Comparison of ENCODE assay signal across 1 cellular context in genomic region chr1:110106013-110106941, GRCh38.
TF ChIP-seq lines count a peak whose summit lies in the region.

No MANE protein-coding gene starts in this region.

TF ChIP-seq in H1, 55 proteins besides CTCF, POLR2A, EP300 and RAD21:
- TF ChIP-seq YY1 (IDR thresholded peaks at IDR 0.05; ENCODE audit: low read depth, low read length): no peak
- no peak for TF ChIP-seq CBX8 (IDR thresholded peaks at IDR 0.05; ENCODE audit: borderline replicate concordance, low read depth, low read length)
- TF ChIP-seq MAX (IDR thresholded peaks at IDR 0.05): peak; percentile 84
- peak; percentile 65; the same call in 1 of the 2 replicates for TF ChIP-seq E2F6 (IDR thresholded peaks at IDR 0.05)
- no peak for TF ChIP-seq RBBP5 (IDR thresholded peaks at IDR 0.05; ENCODE audit: borderline replicate concordance, low read depth, low read length)
- no peak for TF ChIP-seq FOSL1 (IDR thresholded peaks at IDR 0.05; ENCODE audit: insufficient read depth, low read depth, low read length)
- TF ChIP-seq SIRT6 (IDR thresholded peaks at IDR 0.05; ENCODE audit: low read length): no peak
- no peak for TF ChIP-seq KDM1A (IDR thresholded peaks at IDR 0.05; ENCODE audit: borderline replicate concordance, low read length)
- no peak for TF ChIP-seq TCF12 (IDR thresholded peaks at IDR 0.05; ENCODE audit: low read depth, low read length)
- TF ChIP-seq RNF2 (IDR thresholded peaks at IDR 0.05; ENCODE audit: borderline replicate concordance, low read depth, low read length, missing control alignments, poor library complexity, severe bottlenecking): no peak
- TF ChIP-seq CHD1 (IDR thresholded peaks at IDR 0.05; ENCODE audit: low read depth, low read length): no peak
- no peak for TF ChIP-seq GABPA (IDR thresholded peaks at IDR 0.05; ENCODE audit: borderline replicate concordance, insufficient read depth, low read length)
- TF ChIP-seq CREB1 (IDR thresholded peaks at IDR 0.05): peak; percentile 53; the same call in 1 of the 2 replicates
- peak in 1 of 2 experiments; percentile 54; a peak in 1 of 4 replicates for TF ChIP-seq SIN3A (conservative IDR thresholded peaks at IDR 0.05 in 1 of 2, IDR thresholded peaks at IDR 0.05 in 1 of 2; ENCODE audit: low read depth in 1 of 2, low read length in 2 of 2)
- peak; percentile 27; the same call in 1 of the 2 replicates for TF ChIP-seq USF2 (IDR thresholded peaks at IDR 0.05; ENCODE audit: low read length)
- TF ChIP-seq PHF8 (conservative IDR thresholded peaks at IDR 0.05; ENCODE audit: low read depth, low read length): no peak
- TF ChIP-seq NANOG (IDR thresholded peaks at IDR 0.05; ENCODE audit: insufficient read depth, low read depth, low read length, poor library complexity, severe bottlenecking): no peak
- TF ChIP-seq CBX5 (IDR thresholded peaks at IDR 0.05; ENCODE audit: low read depth, low read length): no peak
TF ChIP-seq in H1: peak in this region for 5.
